Comparison of ENCODE assay signal across 8 cellular contexts in the genomic region with DNA sequence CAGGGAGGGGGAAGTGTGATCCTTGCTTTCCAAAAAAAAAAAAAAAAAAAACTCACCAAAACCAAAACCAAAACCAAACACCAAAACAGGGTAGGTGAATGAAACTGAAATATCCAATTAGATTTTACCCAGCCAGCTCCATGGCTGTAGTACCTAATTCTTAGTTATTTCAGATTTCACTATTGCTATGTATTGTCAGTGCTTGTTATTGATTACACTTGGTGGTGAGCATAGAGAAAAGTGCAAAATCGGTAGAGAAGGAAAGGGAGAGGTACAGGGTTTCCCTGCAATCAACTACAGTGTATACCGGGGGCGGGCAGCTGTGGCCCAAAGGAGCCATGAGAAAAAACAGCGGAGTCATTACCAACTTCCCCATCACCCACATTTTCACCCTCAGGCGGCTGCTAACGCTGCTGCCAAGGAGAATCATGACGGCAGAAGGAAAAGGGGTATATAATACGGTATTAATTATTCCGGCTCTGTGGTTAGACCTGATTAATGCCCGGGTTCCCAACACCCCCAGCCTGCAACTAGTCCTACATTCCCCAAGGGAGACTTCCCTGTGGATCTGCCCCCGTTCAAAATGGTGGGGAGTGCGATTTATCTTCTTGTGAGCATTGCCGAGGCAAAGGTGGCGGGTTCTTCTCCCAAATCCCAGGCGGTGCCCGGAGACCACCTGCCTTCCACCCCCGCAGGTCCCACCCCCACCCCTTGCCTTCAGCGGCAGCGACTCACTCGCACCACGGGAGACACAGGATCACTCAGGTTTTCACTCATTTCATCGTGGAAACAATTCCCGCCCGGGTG. TPM values are rescaled to one million over a fixed set of nuclear protein-coding genes. Genes with fewer than 3 reads are reported as not detected.
DNase-seq lines count a peak whose midpoint lies in the region; ATAC-seq and TF ChIP-seq lines count a peak whose summit lies in the region.

TSS of gene C6orf62 (minus strand) at position 30 of the 807 bp plus-strand sequence. CDS start 486 bp downstream, outside the sequence.

- no peak within 1 kb of the TSS for H2AFZ ChIP-seq in ACC112 (ENCODE audit: low read length, unreplicated experiment)

- peaks cover 64% of the 10 kb centered on the region for H3K79me2 ChIP-seq in ACC112 (ENCODE audit: control insufficient read depth, insufficient read depth, low read length, unreplicated experiment)

- H3K4me3 ChIP-seq in ACC112 (ENCODE audit: low read depth, low read length) (peak within 1 kb of the TSS; percentile 98), epithelial cell of esophagus (ENCODE audit: low read length) (peak within 1 kb of the TSS; percentile 99), muscle layer of colon (ENCODE audit: low read depth in 1 of 2, low read length in 2 of 2) (peak within 1 kb of the TSS; percentile 69 to 95)

- TF ChIP-seq CTCF in epithelial cell of esophagus (IDR thresholded peaks at IDR 0.05; ENCODE audit: insufficient read depth, low read depth, low read length, missing control alignments), result no peak

- H3K4me1 ChIP-seq in ACC112 (ENCODE audit: control insufficient read depth, insufficient read depth, low read length, unreplicated experiment) (peaks cover 26% of the 10 kb centered on the region), muscle layer of colon (ENCODE audit: insufficient read depth, low read length) (peaks cover 39% of the 10 kb centered on the region)

- peak within 1 kb of the TSS; percentile 78 for H3K9ac ChIP-seq in muscle layer of colon (ENCODE audit: low read length)

- DNase-seq in NCI-H460 (ENCODE audit: extremely low read depth, low read depth) (no peak), epithelial cell of esophagus (ENCODE audit: low read depth) (peak; percentile 75), NCI-H2196 treated with DMSO at 0.1 percent for 48 hours (lab: John Stamatoyannopoulos, UW; ENCODE audit: unreplicated experiment) (no peak)
- peak in 2 of 3 experiments; percentile 19 to 40 for DNase-seq in activated CD8-positive, alpha-beta memory T cell treated with anti-CD3 and anti-CD28 coated beads for 48 hours (ENCODE audit: low read depth in 2 of 3, low spot score in 2 of 3)
- DNase-seq in stimulated activated naive CD4-positive, alpha-beta T cell (lab: John Stamatoyannopoulos, UW), result peak in 5 of 6 experiments; percentile 5 to 63 (median 36)

- H3K36me3 ChIP-seq in ACC112 (ENCODE audit: insufficient read depth, low read length) (peaks cover 45% of the 10 kb centered on the region), muscle layer of colon (ENCODE audit: insufficient read depth, low read length) (peaks cover 16% of the 10 kb centered on the region)

- ATAC-seq in GM18907 (IDR thresholded peaks at IDR 0.05; ENCODE audit: unreplicated experiment), result peak; percentile 24

- no peaks in the 10 kb centered on the region for H3K27me3 ChIP-seq in ACC112 (ENCODE audit: insufficient read depth, low read length)
- H3K27me3 ChIP-seq in muscle layer of colon (ENCODE audit: control insufficient read depth in 1 of 2, insufficient read depth in 2 of 2, low read length in 2 of 2), result no peaks in the 10 kb centered on the region

- peak within 1 kb of the TSS; percentile 90 for H3K27ac ChIP-seq in ACC112 (ENCODE audit: low read depth, low read length)
- peak within 1 kb of the TSS; percentile 99 for H3K27ac ChIP-seq in muscle layer of colon (ENCODE audit: low read depth, low read length)

- H3K9me3 ChIP-seq in muscle layer of colon (ENCODE audit: low read length), result no peaks in the 10 kb centered on the region

RNA-seq across cellular contexts. Expression of gene C6orf62, which starts in this region (rescaled TPM):
- 111 and 118 TPM in 2 replicates for total RNA-seq in NCI-H460 (2014; rRNA removed; shearing (Covaris generic))
- polyA plus RNA-seq in NCI-H460 (2014; cell fraction: nucleus; rRNA removed), result 40.8 and 58.7 TPM in 2 replicates

Comparison
In these comparisons a context has a peak if more than half of its experiments do, and no peak if none do; other contexts are left out.
1. DNase-seq: peak in activated CD8-positive, alpha-beta memory T cell treated with anti-CD3 and anti-CD28 coated beads for 48 hours (2 of 3), epithelial cell of esophagus (single experiment) and stimulated activated naive CD4-positive, alpha-beta T cell (5 of 6); none in NCI-H460 (single experiment) and NCI-H2196 treated with DMSO at 0.1 percent for 48 hours (single experiment).
2. Peak in every context shown above with its lines, with median percentiles within 50 percentile points of each other: H3K4me3 ChIP-seq.